Comparison of ENCODE assay signal across 20 cellular contexts in genomic region chr2:64500549-64500948, GRCh38. TPM values are rescaled to one million over a fixed set of nuclear protein-coding genes. Genes with fewer than 3 reads are reported as not detected.
DNase-seq lines count a peak whose midpoint lies in the region; ATAC-seq, FAIRE-seq and TF ChIP-seq lines count a peak whose summit lies in the region.
"Had no signal": no experiment of that assay in that cellular context is flagged by ENCODE, and none has a peak within 500 bp of the region (broad histone marks: within the 10 kb centered on the region; RNA-seq: fewer than 3 reads in every experiment).

No MANE protein-coding gene starts in this region.

- 94 to 100% methylated on average over 5 of the region's 5 CpGs for WGBS in endodermal cell (ENCODE audit: insufficient coverage in 1 of 2, insufficient read length in 1 of 2), 2 experiments

- H3K27ac Mint-ChIP-seq in T-helper 17 cell: peak overlapping the region; percentile 39
- no peak overlapping the region for H3K27ac Mint-ChIP-seq in endodermal cell
- H3K27ac Mint-ChIP-seq: CD4-positive, alpha-beta memory T cell; H9 had no signal

- H3K79me2 ChIP-seq in Karpas-422 (ENCODE audit: low read length): no peaks in the 10 kb centered on the region

- H3K4me3 Mint-ChIP-seq in T-helper 17 cell (no peak overlapping the region), endodermal cell (no peak overlapping the region)
- H3K4me3 Mint-ChIP-seq: CD4-positive, alpha-beta memory T cell; H9 had no signal

- H3K9me3 Mint-ChIP-seq in endodermal cell: peaks cover 2% of the 10 kb centered on the region
- H3K9me3 Mint-ChIP-seq: CD4-positive, alpha-beta memory T cell; H9 had no signal

- H3K9me3 ChIP-seq in T-helper 17 cell (ENCODE audit: control insufficient read depth, low read length, poor library complexity, severe bottlenecking): no peaks in the 10 kb centered on the region
- H3K9me3 ChIP-seq in endodermal cell (ENCODE audit: control insufficient read depth, low read length): no peaks in the 10 kb centered on the region
- no peaks in the 10 kb centered on the region for H3K9me3 ChIP-seq in kidney (ENCODE audit: control insufficient read depth in 1 of 2, low read length in 2 of 2)
- no peaks in the 10 kb centered on the region for H3K9me3 ChIP-seq in Karpas-422 (ENCODE audit: low read length)
- H3K9me3 ChIP-seq: A549 had no signal

- H3K9me2 ChIP-seq in Karpas-422 (replicated peaks; ENCODE audit: insufficient read depth, low read length): no peaks in the 10 kb centered on the region

- H3K36me3 ChIP-seq in endodermal cell (ENCODE audit: control insufficient read depth, insufficient read depth, low read length) (no peaks in the 10 kb centered on the region), kidney (ENCODE audit: control insufficient read depth in 1 of 2, insufficient read depth in 2 of 2, low read length in 2 of 2) (no peaks in the 10 kb centered on the region), Karpas-422 (ENCODE audit: insufficient read depth, low read length) (no peaks in the 10 kb centered on the region)

- H3K4me1 ChIP-seq in endodermal cell (ENCODE audit: control insufficient read depth, insufficient read depth, low read length) (no peaks in the 10 kb centered on the region), kidney (ENCODE audit: control insufficient read depth in 1 of 2, insufficient read depth in 1 of 2, low read depth in 1 of 2, low read length in 2 of 2) (no peaks in the 10 kb centered on the region), Karpas-422 (ENCODE audit: low read length) (no peaks in the 10 kb centered on the region)
- H3K4me1 ChIP-seq: A549 had no signal

- H3K27ac ChIP-seq in endodermal cell (ENCODE audit: low read depth, low read length): no peak overlapping the region
- no peak overlapping the region for H3K27ac ChIP-seq in kidney (ENCODE audit: low read depth in 2 of 2, low read length in 2 of 2)
- H3K27ac ChIP-seq in Karpas-422 (ENCODE audit: low read length): no peak overlapping the region
- H3K27ac ChIP-seq: A549 had no signal

- H3K27me3 ChIP-seq in endodermal cell (ENCODE audit: control insufficient read depth, insufficient read depth, low read length, poor library complexity, severe bottlenecking): no peaks in the 10 kb centered on the region
- H3K27me3 ChIP-seq in Karpas-422 (ENCODE audit: low read length): no peaks in the 10 kb centered on the region

- peaks cover 7% of the 10 kb centered on the region for H3K4me1 Mint-ChIP-seq in T-helper 17 cell
- H3K4me1 Mint-ChIP-seq in endodermal cell: peaks cover 18% of the 10 kb centered on the region
- H3K4me1 Mint-ChIP-seq: CD4-positive, alpha-beta memory T cell had no signal

- H3K27me3 Mint-ChIP-seq in T-helper 17 cell (peaks cover 64% of the 10 kb centered on the region), endodermal cell (ENCODE audit: insufficient read depth) (no peaks in the 10 kb centered on the region)

- no peak for TF ChIP-seq CTCF in endodermal cell (conservative IDR thresholded peaks at IDR 0.05)
- TF ChIP-seq CTCF in kidney (IDR thresholded peaks at IDR 0.05; ENCODE audit: borderline replicate concordance, extremely low read depth, insufficient read depth): no peak
- TF ChIP-seq CTCF in omental fat pad (IDR thresholded peaks at IDR 0.05): no peak

- H3K36me3 Mint-ChIP-seq in T-helper 17 cell (ENCODE audit: low read depth) (peaks cover 5% of the 10 kb centered on the region), endodermal cell (ENCODE audit: low read depth) (no peaks in the 10 kb centered on the region)
- H3K36me3 Mint-ChIP-seq: CD4-positive, alpha-beta memory T cell had no signal

- no peaks in the 10 kb centered on the region for H4K20me1 ChIP-seq in Karpas-422 (ENCODE audit: insufficient read depth, low read depth, low read length)

- H3K9ac ChIP-seq in endodermal cell (ENCODE audit: extremely low read depth, low read length, poor library complexity, severe bottlenecking) (no peak overlapping the region), kidney (ENCODE audit: low read length in 2 of 2) (no peak overlapping the region), Karpas-422 (ENCODE audit: low read length) (no peak overlapping the region)

- ATAC-seq in T-helper 17 cell (no peak), omental fat pad (ENCODE audit: low FRiP score) (no peak)
- ATAC-seq: A549, HCT116 had no signal

- no peak overlapping the region for H3K4me2 ChIP-seq in Karpas-422 (ENCODE audit: low read depth, low read length, poor library complexity, severe bottlenecking)
- H3K4me2 ChIP-seq: A549 had no signal

- intact Hi-C loops in kidney (cut with DNase I): no loop called here

- no peak for FAIRE-seq in kidney (lab: Jason Lieb, UNC)
- FAIRE-seq: A549, G401.6, GM12892 had no signal

- H2AFZ ChIP-seq in Karpas-422 (ENCODE audit: low read length): no peak overlapping the region

- no peak for DNase-seq in T-helper 17 cell
- peak; percentile 28 for DNase-seq in endodermal cell
- DNase-seq in kidney: peak; percentile 26
- no peak for DNase-seq in NCI-H2081 (lab: John Stamatoyannopoulos, UW)
- DNase-seq in omental fat pad (ENCODE audit: low spot score): no peak
- DNase-seq in Karpas-422: no peak
- DNase-seq: 8988T; ACHN; AML-193; C1 segment of cervical spinal cord; Calu3; CD4-positive, alpha-beta memory T cell; COR-L47; DMS53; DND-41; H9 had no signal

- no peak overlapping the region for H3K4me3 ChIP-seq in endodermal cell (ENCODE audit: low read length)
- no peak overlapping the region for H3K4me3 ChIP-seq in kidney (ENCODE audit: low read length in 2 of 2)
- no peak overlapping the region for H3K4me3 ChIP-seq in Karpas-422 (ENCODE audit: low read length)
- H3K4me3 ChIP-seq: A549 had no signal

RNA-seq across cellular contexts. Expression of gene AFTPH, which starts 23.6 kb away (rescaled TPM):
- total RNA-seq in T-helper 17 cell: 10 to 100 TPM; 33.2 to 34.8 TPM
- total RNA-seq in endodermal cell: 10 to 100 TPM; 13.7 to 21.5 TPM
- 20.9 TPM for polyA plus RNA-seq in endodermal cell (2013, experiment 1 of 2)
- polyA plus RNA-seq in endodermal cell (2013, experiment 2 of 2): 17.0 TPM
- total RNA-seq in kidney: 41.2 TPM
- polyA plus RNA-seq in kidney (ENCODE audit: insufficient read depth, low read depth, low replicate concordance): 44.6 TPM
- total RNA-seq in omental fat pad: 10 to 100 TPM; 23.0 to 35.5 (median 27.7) TPM
- total RNA-seq in Karpas-422 (2014; rRNA removed; shearing (Covaris generic); ENCODE audit: low replicate concordance): 88.9 and 124 TPM in 2 replicates

RNA-seq across cellular contexts. Expression of gene LGALSL, which starts 46.6 kb away (rescaled TPM):
- 10 to 100 TPM in 1 of 2 donors, 1 to 10 TPM in 1; 2.5 to 31.0 TPM for total RNA-seq in T-helper 17 cell
- total RNA-seq in endodermal cell: 10 to 100 TPM; 22.5 to 41.7 TPM
- polyA plus RNA-seq in endodermal cell (2013, experiment 1 of 2): 23.1 TPM
- 23.8 TPM for polyA plus RNA-seq in endodermal cell (2013, experiment 2 of 2)
- 17.3 TPM for total RNA-seq in kidney
- 16.2 TPM for polyA plus RNA-seq in kidney (ENCODE audit: insufficient read depth, low read depth, low replicate concordance)
- total RNA-seq in omental fat pad: 10 to 100 TPM in 2 of 4 donors, 1 to 10 TPM in 2; 7.8 to 15.9 (median 9.3) TPM
- total RNA-seq in Karpas-422 (2014; rRNA removed; shearing (Covaris generic); ENCODE audit: low replicate concordance): 2.9 and 10.8 TPM in 2 replicates

Comparison
In these comparisons a context has a peak if more than half of its experiments do, and no peak if none do; other contexts are left out.
1. DNase-seq: peak in endodermal cell (single experiment) and kidney (single experiment); none in T-helper 17 cell (0 of 3), NCI-H2081 (0 of 2), omental fat pad (single experiment) and Karpas-422 (single experiment).